In genomic region chr7:135508853-135509588, GRCh38 we compare ENCODE assay signal across 8 cellular contexts. TPM values are rescaled to one million over a fixed set of nuclear protein-coding genes. Genes with fewer than 3 reads are reported as not detected.
A peak's percentile ranks its signal among the peaks of the same experiment; 100 is the strongest.
DNase-seq lines count a peak whose midpoint lies in the region; ATAC-seq and TF ChIP-seq lines count a peak whose summit lies in the region.

No MANE protein-coding gene starts in this region.

- CTCF ChIA-PET in GM10248 (lab: Yijun Ruan, JAX), result interaction anchor here (0.7 to 1.5 kb wide), 3 partner anchors 9 to 234 kb away, joined by 3 read pairs; no protein-coding TSS in a partner anchor

- H3K27me3 ChIP-seq in ACC112 (ENCODE audit: insufficient read depth, low read length) (no peaks in the 10 kb centered on the region), stomach smooth muscle (ENCODE audit: control insufficient read depth in 1 of 2, insufficient read depth in 2 of 2, low read length in 2 of 2) (no peaks in the 10 kb centered on the region)

- H3K27ac ChIP-seq in ACC112 (ENCODE audit: low read depth, low read length) (peak overlapping the region; percentile 83), SK-N-MC (peak overlapping the region; percentile 86), cingulate gyrus (ENCODE audit: low read depth, low read length) (peak overlapping the region; percentile 76), stomach smooth muscle (ENCODE audit: low read length) (peak overlapping the region; percentile 91)

- intact Hi-C loops in lower leg skin (cut with DNase I; ENCODE audit: low total_unique reads), result no loop called here

- peak; percentile 32 for ATAC-seq in HG03354 (IDR thresholded peaks at IDR 0.05; ENCODE audit: poor library complexity, severe bottlenecking, unreplicated experiment)

- H3K4me1 ChIP-seq in ACC112 (ENCODE audit: control insufficient read depth, insufficient read depth, low read length, unreplicated experiment) (peaks cover 16% of the 10 kb centered on the region), stomach smooth muscle (ENCODE audit: control insufficient read depth, insufficient read depth, low read length) (peaks cover 3% of the 10 kb centered on the region)

- no peak for TF ChIP-seq CTCF in GM10248 (IDR thresholded peaks at IDR 0.05; ENCODE audit: control extremely low read depth, extremely low read depth, low read depth, missing control alignments)
- no peak for TF ChIP-seq CTCF in lower leg skin (IDR thresholded peaks at IDR 0.05)

- H3K9ac ChIP-seq in SK-N-MC (ENCODE audit: insufficient read length) (peak overlapping the region; percentile 91), stomach smooth muscle (ENCODE audit: low read length in 2 of 2) (peak overlapping the region; percentile 93 to 97)

- peaks cover 49% of the 10 kb centered on the region for H3K79me2 ChIP-seq in ACC112 (ENCODE audit: control insufficient read depth, insufficient read depth, low read length, unreplicated experiment)

- DNase-seq in GM10248 (ENCODE audit: extremely low spot score) (peak; percentile 29), SK-N-MC (ENCODE audit: low read depth, low spot score) (no peak), lower leg skin (ENCODE audit: low spot score in 2 of 2) (peak in 1 of 2 donors; percentile 86), COR-L47 (lab: John Stamatoyannopoulos, UW) (no peak)

- peak overlapping the region; percentile 73 for H2AFZ ChIP-seq in ACC112 (ENCODE audit: low read length, unreplicated experiment)

- H3K4me3 ChIP-seq in ACC112 (ENCODE audit: low read depth, low read length), result peak overlapping the region; percentile 77
- H3K4me3 ChIP-seq in SK-N-MC, result peak overlapping the region; percentile 91
- H3K4me3 ChIP-seq in lower leg skin (ENCODE audit: low read depth, poor library complexity, severe bottlenecking), result peak overlapping the region; percentile 71
- H3K4me3 ChIP-seq in stomach smooth muscle (ENCODE audit: low read length in 2 of 2), result peak overlapping the region; percentile 92 to 97

- H3K36me3 ChIP-seq in ACC112 (ENCODE audit: insufficient read depth, low read length) (no peaks in the 10 kb centered on the region), SK-N-MC (ENCODE audit: insufficient read depth, low read length) (peaks cover 7% of the 10 kb centered on the region), stomach smooth muscle (ENCODE audit: control insufficient read depth in 2 of 2, insufficient read depth in 2 of 2, low read length in 2 of 2) (no peaks in the 10 kb centered on the region)

- H3K9me3 ChIP-seq in SK-N-MC (ENCODE audit: low read depth, low read length) (no peaks in the 10 kb centered on the region), stomach smooth muscle (ENCODE audit: control insufficient read depth in 2 of 2, low read length in 2 of 2) (no peaks in the 10 kb centered on the region)

- 1% methylated on average over 17 of the region's 17 CpGs for WGBS in lower leg skin, 2 donors

- POLR2A ChIA-PET in GM10248 (lab: Yijun Ruan, JAX), result interaction anchor here (0.7 kb wide), 1 partner anchor 7 kb away, joined by 3 read pairs; no protein-coding TSS in a partner anchor

- no peak for TF ChIP-seq POLR2A in lower leg skin (IDR thresholded peaks at IDR 0.05)

RNA-seq across cellular contexts. Expression of gene CNOT4, which starts 0.9 kb away (rescaled TPM):
- total RNA-seq in lower leg skin, result 10 to 100 TPM; 13.4 to 20.4 (median 16.4) TPM

RNA-seq across cellular contexts. Expression of gene NUP205, which starts 48.7 kb away (rescaled TPM):
- 10 to 100 TPM; 27.6 to 33.9 (median 28.8) TPM for total RNA-seq in lower leg skin
